1 cellular context compared by ENCODE assay signal in the genomic region with DNA sequence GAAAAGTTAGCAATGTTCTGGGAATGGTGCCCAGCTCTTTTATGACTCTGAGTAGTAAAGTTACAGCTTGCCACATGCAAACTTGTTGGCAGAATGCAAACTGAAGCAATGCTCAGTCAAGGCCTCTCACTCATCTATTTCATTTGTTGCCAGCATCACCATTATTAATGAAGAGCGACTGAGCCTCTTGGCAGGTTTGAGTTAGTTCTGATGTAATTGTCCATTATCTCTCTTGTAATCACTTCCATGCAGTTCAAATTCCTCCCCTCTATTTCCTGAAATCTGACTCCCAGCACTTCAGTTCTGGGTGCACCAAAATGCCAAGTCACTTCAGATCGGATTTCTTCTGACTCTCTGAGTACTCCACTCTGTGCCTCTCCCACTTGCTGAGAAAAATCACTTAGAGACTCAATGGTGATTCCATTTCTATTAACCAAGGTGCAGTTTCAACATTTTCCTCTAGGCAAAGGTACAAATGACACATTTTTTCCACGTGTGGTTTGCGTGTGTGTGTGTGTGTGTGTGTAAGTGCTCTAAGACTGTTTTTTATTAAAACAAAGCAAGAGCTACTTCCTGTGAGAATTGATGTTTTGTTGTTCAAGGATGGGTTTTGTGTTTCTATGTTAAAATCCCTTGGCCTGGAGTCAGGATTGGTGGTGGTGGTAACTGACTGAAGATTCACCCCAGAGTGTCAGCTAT.
A peak's percentile ranks its signal among the peaks of the same experiment; 100 is the strongest.
TF ChIP-seq lines count a peak whose summit lies in the region.

No MANE protein-coding gene starts in this region.

TF ChIP-seq in HEK293, 187 proteins besides CTCF, POLR2A, EP300 and RAD21 (continued from another document and continues in another):
- TF ChIP-seq, protein P1, sequence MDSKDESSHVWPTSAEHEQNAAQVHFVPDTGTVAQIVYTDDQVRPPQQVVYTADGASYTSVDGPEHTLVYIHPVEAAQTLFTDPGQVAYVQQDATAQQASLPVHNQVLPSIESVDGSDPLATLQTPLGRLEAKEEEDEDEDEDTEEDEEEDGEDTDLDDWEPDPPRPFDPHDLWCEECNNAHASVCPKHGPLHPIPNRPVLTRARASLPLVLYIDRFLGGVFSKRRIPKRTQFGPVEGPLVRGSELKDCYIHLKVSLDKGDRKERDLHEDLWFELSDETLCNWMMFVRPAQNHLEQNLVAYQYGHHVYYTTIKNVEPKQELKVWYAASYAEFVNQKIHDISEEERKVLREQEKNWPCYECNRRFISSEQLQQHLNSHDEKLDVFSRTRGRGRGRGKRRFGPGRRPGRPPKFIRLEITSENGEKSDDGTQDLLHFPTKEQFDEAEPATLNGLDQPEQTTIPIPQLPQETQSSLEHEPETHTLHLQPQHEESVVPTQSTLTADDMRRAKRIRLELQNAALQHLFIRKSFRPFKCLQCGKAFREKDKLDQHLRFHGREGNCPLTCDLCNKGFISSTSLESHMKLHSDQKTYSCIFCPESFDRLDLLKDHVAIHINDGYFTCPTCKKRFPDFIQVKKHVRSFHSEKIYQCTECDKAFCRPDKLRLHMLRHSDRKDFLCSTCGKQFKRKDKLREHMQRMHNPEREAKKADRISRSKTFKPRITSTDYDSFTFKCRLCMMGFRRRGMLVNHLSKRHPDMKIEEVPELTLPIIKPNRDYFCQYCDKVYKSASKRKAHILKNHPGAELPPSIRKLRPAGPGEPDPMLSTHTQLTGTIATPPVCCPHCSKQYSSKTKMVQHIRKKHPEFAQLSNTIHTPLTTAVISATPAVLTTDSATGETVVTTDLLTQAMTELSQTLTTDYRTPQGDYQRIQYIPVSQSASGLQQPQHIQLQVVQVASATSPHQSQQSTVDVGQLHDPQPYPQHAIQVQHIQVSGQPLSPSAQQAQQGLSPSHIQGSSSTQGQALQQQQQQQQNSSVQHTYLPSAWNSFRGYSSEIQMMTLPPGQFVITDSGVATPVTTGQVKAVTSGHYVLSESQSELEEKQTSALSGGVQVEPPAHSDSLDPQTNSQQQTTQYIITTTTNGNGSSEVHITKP (tag by site-specific recombination; IDR thresholded peaks at IDR 0.05), result peak; percentile 78
- peak; percentile 81 for TF ChIP-seq ZNF664 (tag by site-specific recombination; IDR thresholded peaks at IDR 0.05)
- TF ChIP-seq, protein P2, sequence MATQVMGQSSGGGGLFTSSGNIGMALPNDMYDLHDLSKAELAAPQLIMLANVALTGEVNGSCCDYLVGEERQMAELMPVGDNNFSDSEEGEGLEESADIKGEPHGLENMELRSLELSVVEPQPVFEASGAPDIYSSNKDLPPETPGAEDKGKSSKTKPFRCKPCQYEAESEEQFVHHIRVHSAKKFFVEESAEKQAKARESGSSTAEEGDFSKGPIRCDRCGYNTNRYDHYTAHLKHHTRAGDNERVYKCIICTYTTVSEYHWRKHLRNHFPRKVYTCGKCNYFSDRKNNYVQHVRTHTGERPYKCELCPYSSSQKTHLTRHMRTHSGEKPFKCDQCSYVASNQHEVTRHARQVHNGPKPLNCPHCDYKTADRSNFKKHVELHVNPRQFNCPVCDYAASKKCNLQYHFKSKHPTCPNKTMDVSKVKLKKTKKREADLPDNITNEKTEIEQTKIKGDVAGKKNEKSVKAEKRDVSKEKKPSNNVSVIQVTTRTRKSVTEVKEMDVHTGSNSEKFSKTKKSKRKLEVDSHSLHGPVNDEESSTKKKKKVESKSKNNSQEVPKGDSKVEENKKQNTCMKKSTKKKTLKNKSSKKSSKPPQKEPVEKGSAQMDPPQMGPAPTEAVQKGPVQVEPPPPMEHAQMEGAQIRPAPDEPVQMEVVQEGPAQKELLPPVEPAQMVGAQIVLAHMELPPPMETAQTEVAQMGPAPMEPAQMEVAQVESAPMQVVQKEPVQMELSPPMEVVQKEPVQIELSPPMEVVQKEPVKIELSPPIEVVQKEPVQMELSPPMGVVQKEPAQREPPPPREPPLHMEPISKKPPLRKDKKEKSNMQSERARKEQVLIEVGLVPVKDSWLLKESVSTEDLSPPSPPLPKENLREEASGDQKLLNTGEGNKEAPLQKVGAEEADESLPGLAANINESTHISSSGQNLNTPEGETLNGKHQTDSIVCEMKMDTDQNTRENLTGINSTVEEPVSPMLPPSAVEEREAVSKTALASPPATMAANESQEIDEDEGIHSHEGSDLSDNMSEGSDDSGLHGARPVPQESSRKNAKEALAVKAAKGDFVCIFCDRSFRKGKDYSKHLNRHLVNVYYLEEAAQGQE (tag by site-specific recombination; IDR thresholded peaks at IDR 0.05), result no peak
- TF ChIP-seq SALL2 (tag by site-specific recombination; IDR thresholded peaks at IDR 0.05; ENCODE audit: borderline replicate concordance), result no peak
- TF ChIP-seq ZNF830 (tag by site-specific recombination; IDR thresholded peaks at IDR 0.05; ENCODE audit: low read depth), result no peak
- no peak for TF ChIP-seq ZNF791 (tag by site-specific recombination; IDR thresholded peaks at IDR 0.05)
- TF ChIP-seq ZNF157 (tag by site-specific recombination; IDR thresholded peaks at IDR 0.05), result no peak
- TF ChIP-seq IKZF3 (tag by site-specific recombination; IDR thresholded peaks at IDR 0.05), result peak; percentile 93
- TF ChIP-seq, protein P3, sequence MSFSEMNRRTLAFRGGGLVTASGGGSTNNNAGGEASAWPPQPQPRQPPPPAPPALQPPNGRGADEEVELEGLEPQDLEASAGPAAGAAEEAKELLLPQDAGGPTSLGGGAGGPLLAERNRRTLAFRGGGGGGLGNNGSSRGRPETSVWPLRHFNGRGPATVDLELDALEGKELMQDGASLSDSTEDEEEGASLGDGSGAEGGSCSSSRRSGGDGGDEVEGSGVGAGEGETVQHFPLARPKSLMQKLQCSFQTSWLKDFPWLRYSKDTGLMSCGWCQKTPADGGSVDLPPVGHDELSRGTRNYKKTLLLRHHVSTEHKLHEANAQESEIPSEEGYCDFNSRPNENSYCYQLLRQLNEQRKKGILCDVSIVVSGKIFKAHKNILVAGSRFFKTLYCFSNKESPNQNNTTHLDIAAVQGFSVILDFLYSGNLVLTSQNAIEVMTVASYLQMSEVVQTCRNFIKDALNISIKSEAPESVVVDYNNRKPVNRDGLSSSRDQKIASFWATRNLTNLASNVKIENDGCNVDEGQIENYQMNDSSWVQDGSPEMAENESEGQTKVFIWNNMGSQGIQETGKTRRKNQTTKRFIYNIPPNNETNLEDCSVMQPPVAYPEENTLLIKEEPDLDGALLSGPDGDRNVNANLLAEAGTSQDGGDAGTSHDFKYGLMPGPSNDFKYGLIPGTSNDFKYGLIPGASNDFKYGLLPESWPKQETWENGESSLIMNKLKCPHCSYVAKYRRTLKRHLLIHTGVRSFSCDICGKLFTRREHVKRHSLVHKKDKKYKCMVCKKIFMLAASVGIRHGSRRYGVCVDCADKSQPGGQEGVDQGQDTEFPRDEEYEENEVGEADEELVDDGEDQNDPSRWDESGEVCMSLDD (tag by site-specific recombination; IDR thresholded peaks at IDR 0.05), result no peak
- TF ChIP-seq ZNF585B (tag by site-specific recombination; IDR thresholded peaks at IDR 0.05), result no peak
- TF ChIP-seq, protein P4, sequence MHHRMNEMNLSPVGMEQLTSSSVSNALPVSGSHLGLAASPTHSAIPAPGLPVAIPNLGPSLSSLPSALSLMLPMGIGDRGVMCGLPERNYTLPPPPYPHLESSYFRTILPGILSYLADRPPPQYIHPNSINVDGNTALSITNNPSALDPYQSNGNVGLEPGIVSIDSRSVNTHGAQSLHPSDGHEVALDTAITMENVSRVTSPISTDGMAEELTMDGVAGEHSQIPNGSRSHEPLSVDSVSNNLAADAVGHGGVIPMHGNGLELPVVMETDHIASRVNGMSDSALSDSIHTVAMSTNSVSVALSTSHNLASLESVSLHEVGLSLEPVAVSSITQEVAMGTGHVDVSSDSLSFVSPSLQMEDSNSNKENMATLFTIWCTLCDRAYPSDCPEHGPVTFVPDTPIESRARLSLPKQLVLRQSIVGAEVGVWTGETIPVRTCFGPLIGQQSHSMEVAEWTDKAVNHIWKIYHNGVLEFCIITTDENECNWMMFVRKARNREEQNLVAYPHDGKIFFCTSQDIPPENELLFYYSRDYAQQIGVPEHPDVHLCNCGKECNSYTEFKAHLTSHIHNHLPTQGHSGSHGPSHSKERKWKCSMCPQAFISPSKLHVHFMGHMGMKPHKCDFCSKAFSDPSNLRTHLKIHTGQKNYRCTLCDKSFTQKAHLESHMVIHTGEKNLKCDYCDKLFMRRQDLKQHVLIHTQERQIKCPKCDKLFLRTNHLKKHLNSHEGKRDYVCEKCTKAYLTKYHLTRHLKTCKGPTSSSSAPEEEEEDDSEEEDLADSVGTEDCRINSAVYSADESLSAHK (tag by site-specific recombination; IDR thresholded peaks at IDR 0.05), result peak; percentile 78
- no peak for TF ChIP-seq ZNF785 (tag by site-specific recombination; IDR thresholded peaks at IDR 0.05)
- no peak for TF ChIP-seq ZNF140 (tag by site-specific recombination; IDR thresholded peaks at IDR 0.05)
- TF ChIP-seq ZNF433 (tag by site-specific recombination; IDR thresholded peaks at IDR 0.05; ENCODE audit: low read depth), result no peak
- peak; percentile 57 for TF ChIP-seq ZNF600 (tag by site-specific recombination; IDR thresholded peaks at IDR 0.05)
- TF ChIP-seq ZNF48 (tag by site-specific recombination; IDR thresholded peaks at IDR 0.05), result no peak
- TF ChIP-seq, protein P5, sequence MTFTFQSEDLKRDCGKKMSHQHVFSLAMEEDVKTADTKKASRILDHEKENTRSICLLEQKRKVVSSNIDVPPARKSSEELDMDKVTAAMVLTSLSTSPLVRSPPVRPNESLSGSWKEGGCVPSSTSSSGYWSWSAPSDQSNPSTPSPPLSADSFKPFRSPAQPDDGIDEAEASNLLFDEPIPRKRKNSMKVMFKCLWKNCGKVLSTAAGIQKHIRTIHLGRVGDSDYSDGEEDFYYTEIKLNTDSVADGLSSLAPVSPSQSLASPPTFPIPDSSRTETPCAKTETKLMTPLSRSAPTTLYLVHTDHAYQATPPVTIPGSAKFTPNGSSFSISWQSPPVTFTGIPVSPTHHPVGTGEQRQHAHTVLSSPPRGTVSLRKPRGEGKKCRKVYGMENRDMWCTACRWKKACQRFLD (tag by site-specific recombination; IDR thresholded peaks at IDR 0.05), result no peak
- peak; percentile 57; the same call in 1 of the 2 replicates for TF ChIP-seq ZNF311 (tag by site-specific recombination; IDR thresholded peaks at IDR 0.05; ENCODE audit: borderline replicate concordance)
- peak; percentile 92 for TF ChIP-seq ZNF223 (tag by site-specific recombination; IDR thresholded peaks at IDR 0.05)
- peak; percentile 77; the same call in 1 of the 2 replicates for TF ChIP-seq ZNF391 (tag by site-specific recombination; IDR thresholded peaks at IDR 0.05; ENCODE audit: borderline replicate concordance, low read depth)
- TF ChIP-seq ZNF623 (tag by site-specific recombination; IDR thresholded peaks at IDR 0.05), result 0 out of 2 replicates have a peak, but pooled peaks have one; percentile 22
- no peak for TF ChIP-seq ZNF155 (tag by site-specific recombination; IDR thresholded peaks at IDR 0.05)
- TF ChIP-seq ZNF202 (tag by site-specific recombination; IDR thresholded peaks at IDR 0.05; ENCODE audit: borderline replicate concordance), result no peak
- TF ChIP-seq, protein P6, sequence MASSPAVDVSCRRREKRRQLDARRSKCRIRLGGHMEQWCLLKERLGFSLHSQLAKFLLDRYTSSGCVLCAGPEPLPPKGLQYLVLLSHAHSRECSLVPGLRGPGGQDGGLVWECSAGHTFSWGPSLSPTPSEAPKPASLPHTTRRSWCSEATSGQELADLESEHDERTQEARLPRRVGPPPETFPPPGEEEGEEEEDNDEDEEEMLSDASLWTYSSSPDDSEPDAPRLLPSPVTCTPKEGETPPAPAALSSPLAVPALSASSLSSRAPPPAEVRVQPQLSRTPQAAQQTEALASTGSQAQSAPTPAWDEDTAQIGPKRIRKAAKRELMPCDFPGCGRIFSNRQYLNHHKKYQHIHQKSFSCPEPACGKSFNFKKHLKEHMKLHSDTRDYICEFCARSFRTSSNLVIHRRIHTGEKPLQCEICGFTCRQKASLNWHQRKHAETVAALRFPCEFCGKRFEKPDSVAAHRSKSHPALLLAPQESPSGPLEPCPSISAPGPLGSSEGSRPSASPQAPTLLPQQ (tag by site-specific recombination; IDR thresholded peaks at IDR 0.05), result peak; percentile 88; the same call in 1 of the 2 replicates
- 0 out of 2 replicates have a peak, but pooled peaks have one; percentile 76 for TF ChIP-seq ZSCAN16 (tag by site-specific recombination; IDR thresholded peaks at IDR 0.05)
- no peak for TF ChIP-seq ZNF404 (tag by site-specific recombination; IDR thresholded peaks at IDR 0.05)
- no peak for TF ChIP-seq ZIC2 (tag by site-specific recombination; IDR thresholded peaks at IDR 0.05)
- TF ChIP-seq ZEB2 (tag by site-specific recombination; IDR thresholded peaks at IDR 0.05), result peak; percentile 97
- TF ChIP-seq ZNF324 (tag by site-specific recombination; IDR thresholded peaks at IDR 0.05), result peak; percentile 82; the same call in 1 of the 2 replicates
- TF ChIP-seq SP3 (tag by site-specific recombination; IDR thresholded peaks at IDR 0.05), result 0 out of 2 replicates have a peak, but pooled peaks have one; percentile 44
- TF ChIP-seq, protein P7, sequence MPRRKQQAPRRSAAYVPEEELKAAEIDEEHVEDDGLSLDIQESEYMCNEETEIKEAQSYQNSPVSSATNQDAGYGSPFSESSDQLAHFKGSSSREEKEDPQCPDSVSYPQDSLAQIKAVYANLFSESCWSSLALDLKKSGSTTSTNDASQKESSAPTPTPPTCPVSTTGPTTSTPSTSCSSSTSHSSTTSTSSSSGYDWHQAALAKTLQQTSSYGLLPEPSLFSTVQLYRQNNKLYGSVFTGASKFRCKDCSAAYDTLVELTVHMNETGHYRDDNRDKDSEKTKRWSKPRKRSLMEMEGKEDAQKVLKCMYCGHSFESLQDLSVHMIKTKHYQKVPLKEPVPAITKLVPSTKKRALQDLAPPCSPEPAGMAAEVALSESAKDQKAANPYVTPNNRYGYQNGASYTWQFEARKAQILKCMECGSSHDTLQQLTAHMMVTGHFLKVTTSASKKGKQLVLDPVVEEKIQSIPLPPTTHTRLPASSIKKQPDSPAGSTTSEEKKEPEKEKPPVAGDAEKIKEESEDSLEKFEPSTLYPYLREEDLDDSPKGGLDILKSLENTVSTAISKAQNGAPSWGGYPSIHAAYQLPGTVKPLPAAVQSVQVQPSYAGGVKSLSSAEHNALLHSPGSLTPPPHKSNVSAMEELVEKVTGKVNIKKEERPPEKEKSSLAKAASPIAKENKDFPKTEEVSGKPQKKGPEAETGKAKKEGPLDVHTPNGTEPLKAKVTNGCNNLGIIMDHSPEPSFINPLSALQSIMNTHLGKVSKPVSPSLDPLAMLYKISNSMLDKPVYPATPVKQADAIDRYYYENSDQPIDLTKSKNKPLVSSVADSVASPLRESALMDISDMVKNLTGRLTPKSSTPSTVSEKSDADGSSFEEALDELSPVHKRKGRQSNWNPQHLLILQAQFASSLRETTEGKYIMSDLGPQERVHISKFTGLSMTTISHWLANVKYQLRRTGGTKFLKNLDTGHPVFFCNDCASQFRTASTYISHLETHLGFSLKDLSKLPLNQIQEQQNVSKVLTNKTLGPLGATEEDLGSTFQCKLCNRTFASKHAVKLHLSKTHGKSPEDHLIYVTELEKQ (tag by site-specific recombination; IDR thresholded peaks at IDR 0.05; ENCODE audit: borderline replicate concordance), result peak; percentile 89
- no peak for TF ChIP-seq HOXA7 (CRISPR knock-in tag; IDR thresholded peaks at IDR 0.05; ENCODE audit: borderline replicate concordance)
- TF ChIP-seq GLI4 (tag by site-specific recombination; IDR thresholded peaks at IDR 0.05), result no peak
- TF ChIP-seq ZNF19 (tag by site-specific recombination; IDR thresholded peaks at IDR 0.05; ENCODE audit: low read depth), result no peak
- TF ChIP-seq, protein P8, sequence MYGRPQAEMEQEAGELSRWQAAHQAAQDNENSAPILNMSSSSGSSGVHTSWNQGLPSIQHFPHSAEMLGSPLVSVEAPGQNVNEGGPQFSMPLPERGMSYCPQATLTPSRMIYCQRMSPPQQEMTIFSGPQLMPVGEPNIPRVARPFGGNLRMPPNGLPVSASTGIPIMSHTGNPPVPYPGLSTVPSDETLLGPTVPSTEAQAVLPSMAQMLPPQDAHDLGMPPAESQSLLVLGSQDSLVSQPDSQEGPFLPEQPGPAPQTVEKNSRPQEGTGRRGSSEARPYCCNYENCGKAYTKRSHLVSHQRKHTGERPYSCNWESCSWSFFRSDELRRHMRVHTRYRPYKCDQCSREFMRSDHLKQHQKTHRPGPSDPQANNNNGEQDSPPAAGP (tag by site-specific recombination; IDR thresholded peaks at IDR 0.05), result peak; percentile 85
- TF ChIP-seq ZNF114 (tag by site-specific recombination; IDR thresholded peaks at IDR 0.05), result no peak
